Comparison of ENCODE assay signal across 9 cellular contexts in the genomic region with DNA sequence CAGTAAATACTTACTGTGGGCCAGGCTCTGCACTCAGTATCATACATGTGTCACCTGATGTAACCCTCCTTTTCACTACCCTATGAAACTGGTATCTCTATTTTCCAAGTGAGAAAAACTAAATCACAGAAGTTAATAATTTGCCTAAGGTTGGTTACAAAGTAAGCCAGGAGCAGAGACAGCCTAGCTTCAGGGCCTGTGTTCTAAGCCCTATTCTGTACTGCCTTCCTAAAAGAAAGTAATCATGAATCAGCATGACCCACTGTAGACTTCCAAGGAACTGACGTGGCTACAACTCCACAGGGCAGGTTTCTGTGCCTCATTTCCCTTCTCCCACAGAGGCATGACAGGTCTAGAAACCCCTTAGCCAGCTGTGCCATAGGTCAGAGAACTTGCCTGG. TPM values are rescaled to one million over a fixed set of nuclear protein-coding genes. Genes with fewer than 3 reads are reported as not detected.
A peak's percentile ranks its signal among the peaks of the same experiment; 100 is the strongest.
DNase-seq lines count a peak whose midpoint lies in the region; ATAC-seq and TF ChIP-seq lines count a peak whose summit lies in the region.
"Had no signal": no experiment of that assay in that cellular context is flagged by ENCODE, and none has a peak within 500 bp of the region (broad histone marks: within the 10 kb centered on the region; RNA-seq: fewer than 3 reads in every experiment).

No MANE protein-coding gene starts in this region.

- peaks cover 73% of the 10 kb centered on the region for H3K36me3 ChIP-seq in skeletal muscle satellite cell (ENCODE audit: insufficient read depth, low read length)

- peak overlapping the region; percentile 56 for H3K9ac ChIP-seq in skeletal muscle satellite cell (ENCODE audit: low read depth, low read length)

- TF ChIP-seq CTCF in epithelial cell of proximal tubule (conservative IDR thresholded peaks at IDR 0.05; ENCODE audit: low read depth, low read length), result no peak

- H3K27me3 ChIP-seq in skeletal muscle satellite cell (ENCODE audit: control insufficient read depth, insufficient read depth, low read length), result no peaks in the 10 kb centered on the region

- ATAC-seq in GM19025 (IDR thresholded peaks at IDR 0.05; ENCODE audit: low read depth, unreplicated experiment), result peak; percentile 56
- ATAC-seq in HG02870 (IDR thresholded peaks at IDR 0.05; ENCODE audit: unreplicated experiment), result no peak
- no peak for ATAC-seq in HG02852 (IDR thresholded peaks at IDR 0.05; ENCODE audit: unreplicated experiment)
- ATAC-seq in GM21515 (IDR thresholded peaks at IDR 0.05; ENCODE audit: unreplicated experiment), result no peak

- H3K9me3 ChIP-seq in skeletal muscle satellite cell (replicated peaks; ENCODE audit: low read length), result no peaks in the 10 kb centered on the region

- DNase-seq in HK-2 (ENCODE audit: unreplicated experiment) (peak; percentile 69), epithelial cell of proximal tubule (ENCODE audit: low read depth) (peak; percentile 97)
- DNase-seq: activated gamma-delta T cell treated with Interleukin-2 at 50 U/mL for 16 hours, Kasumi-1 had no signal

- H3K4me1 ChIP-seq in skeletal muscle satellite cell (ENCODE audit: control insufficient read depth, insufficient read depth, low read length), result peaks cover 10% of the 10 kb centered on the region

- H3K4me3 ChIP-seq in epithelial cell of proximal tubule (ENCODE audit: low read depth, low read length) (no peak overlapping the region), skeletal muscle satellite cell (ENCODE audit: low read length) (no peak overlapping the region)

- no peak overlapping the region for H3K4me2 ChIP-seq in skeletal muscle satellite cell (ENCODE audit: low read length)

RNA-seq across cellular contexts. Expression of a gene that starts 14.3 kb away (rescaled TPM):
- total RNA-seq in epithelial cell of proximal tubule, result 16.0 and 17.6 TPM in 2 replicates
- total RNA-seq in skeletal muscle satellite cell (2012; rRNA removed), result 10.4 and 14.6 TPM in 2 replicates

RNA-seq across cellular contexts. Expression of a gene that starts 14.4 kb away (rescaled TPM):
- total RNA-seq in epithelial cell of proximal tubule, result 38.2 and 62.1 TPM in 2 replicates
- 39.8 and 57.2 TPM in 2 replicates for total RNA-seq in skeletal muscle satellite cell (2012; rRNA removed)

RNA-seq across cellular contexts. Expression of a gene that starts 26.7 kb away (rescaled TPM):
- 23.1 and 32.6 TPM in 2 replicates for total RNA-seq in epithelial cell of proximal tubule
- 31.7 and 31.9 TPM in 2 replicates for total RNA-seq in skeletal muscle satellite cell (2012; rRNA removed)

RNA-seq across cellular contexts. Expression of a gene that starts 26.8 kb away (rescaled TPM):
- 9.7 and 16.0 TPM in 2 replicates for total RNA-seq in epithelial cell of proximal tubule
- 12.7 and 14.2 TPM in 2 replicates for total RNA-seq in skeletal muscle satellite cell (2012; rRNA removed)

RNA-seq across cellular contexts. Expression of a gene that starts 37.4 kb away (rescaled TPM):
- 0.29 and 0.58 TPM in 2 replicates for total RNA-seq in epithelial cell of proximal tubule
- total RNA-seq in skeletal muscle satellite cell (2012; rRNA removed), result 1.8 and 3.1 TPM in 2 replicates
